In genomic region chr20:2402271-2402980, GRCh38 we compare ENCODE assay signal across 12 cellular contexts. TPM values are rescaled to one million over a fixed set of nuclear protein-coding genes. Genes with fewer than 3 reads are reported as not detected.
A peak's percentile ranks its signal among the peaks of the same experiment; 100 is the strongest.
DNase-seq lines count a peak whose midpoint lies in the region.
"Had no signal": no experiment of that assay in that cellular context is flagged by ENCODE, and none has a peak within 500 bp of the region (broad histone marks: within the 10 kb centered on the region; RNA-seq: fewer than 3 reads in every experiment).

No MANE protein-coding gene starts in this region.

- no peak overlapping the region for H3K18ac ChIP-seq in neuronal stem cell (ENCODE audit: low read length)

- no peak overlapping the region for H3K4me3 ChIP-seq in neuronal stem cell (ENCODE audit: low read length in 2 of 2)
- H3K4me3 ChIP-seq: transverse colon had no signal

- H3K27ac ChIP-seq in neuronal stem cell (replicated peaks; ENCODE audit: low read length): no peak overlapping the region
- H3K27ac ChIP-seq: transverse colon had no signal

- WGBS in neuronal stem cell (ENCODE audit: extremely low coverage in 2 of 2, insufficient read length in 2 of 2, insufficient replicate concordance in 1 of 2), 2 donors: no CpG with 5 or more reads among the region's 7 CpGs

- no peak overlapping the region for H2AFZ ChIP-seq in neuronal stem cell (ENCODE audit: low read length)

- DNase-seq in NCI-H1417 (lab: John Stamatoyannopoulos, UW) (peak in 2 of 3 experiments; percentile 37 to 69), NCI-H1417 treated with DMSO at 0.1 percent for 48 hours (lab: John Stamatoyannopoulos, UW) (no peak), NAMALWA (ENCODE audit: low spot score) (peak; percentile 43), dermis blood vessel endothelial cell (peak; percentile 70), pulmonary artery endothelial cell (ENCODE audit: low read depth, low spot score) (peak; percentile 24), neuronal stem cell (ENCODE audit: low spot score) (no peak), NCI-H187 (lab: John Stamatoyannopoulos, UW) (no peak), activated T-cell treated with anti-CD3 and anti-CD28 coated beads for 4 hours (no peak)
- DNase-seq: AML-193; central memory CD4-positive, alpha-beta T cell; nucleus accumbens; transverse colon had no signal

- no peak overlapping the region for H2BK12ac ChIP-seq in neuronal stem cell (ENCODE audit: low read length)

- no peak overlapping the region for H2BK120ac ChIP-seq in neuronal stem cell (ENCODE audit: low read depth, low read length)

- no peaks in the 10 kb centered on the region for H3K36me3 ChIP-seq in neuronal stem cell (replicated peaks in 1 of 2; ENCODE audit: control insufficient read depth in 2 of 2, insufficient read depth in 2 of 2, low read length in 2 of 2)
- H3K36me3 ChIP-seq: transverse colon had no signal

- H3K4me2 ChIP-seq in neuronal stem cell (ENCODE audit: insufficient read depth, low read length, poor library complexity, severe bottlenecking): no peak overlapping the region

- no peak overlapping the region for H2BK5ac ChIP-seq in neuronal stem cell (ENCODE audit: low read length)

- H2BK15ac ChIP-seq in neuronal stem cell (ENCODE audit: low read length): no peak overlapping the region

- no peak overlapping the region for H3K9ac ChIP-seq in neuronal stem cell (ENCODE audit: low read depth, low read length, poor library complexity)

- H2AK5ac ChIP-seq in neuronal stem cell (ENCODE audit: low read depth, low read length): no peak overlapping the region

- no peaks in the 10 kb centered on the region for H3K4me1 ChIP-seq in neuronal stem cell (ENCODE audit: control insufficient read depth in 2 of 2, insufficient read depth in 1 of 2, low read depth in 1 of 2, low read length in 2 of 2)
- H3K4me1 ChIP-seq: transverse colon had no signal

- no peaks in the 10 kb centered on the region for H3K79me1 ChIP-seq in neuronal stem cell (ENCODE audit: low read depth, low read length)

- peaks cover 0 to 3% of the 10 kb centered on the region in 2 donors for H3K9me3 ChIP-seq in neuronal stem cell (replicated peaks in 1 of 2; ENCODE audit: control insufficient read depth in 2 of 2, insufficient read depth in 1 of 2, low read depth in 1 of 2, low read length in 2 of 2)
- H3K9me3 ChIP-seq: transverse colon had no signal

- H3K23ac ChIP-seq in neuronal stem cell (ENCODE audit: low read depth, low read length, poor library complexity): no peak overlapping the region

- no peak overlapping the region for H4K91ac ChIP-seq in neuronal stem cell (ENCODE audit: low read depth, low read length, poor library complexity)

- H4K8ac ChIP-seq in neuronal stem cell (ENCODE audit: low read depth, low read length): no peak overlapping the region

- peaks cover 0 to 2% (median 0%) of the 10 kb centered on the region in 3 experiments for H3K27me3 ChIP-seq in neuronal stem cell (ENCODE audit: control insufficient read depth in 3 of 3, insufficient read depth in 3 of 3, low read depth in 1 of 3, low read length in 3 of 3)
- H3K27me3 ChIP-seq: transverse colon had no signal

- H3K14ac ChIP-seq in neuronal stem cell (ENCODE audit: low read length): no peak overlapping the region

- H3K4ac ChIP-seq in neuronal stem cell (ENCODE audit: low read length): no peak overlapping the region

RNA-seq across cellular contexts. Expression of gene TGM6, which starts 21.7 kb away (rescaled TPM):
- total RNA-seq in dermis blood vessel endothelial cell (not detected in 2 replicates), pulmonary artery endothelial cell (not detected in 2 replicates)
- polyA plus RNA-seq in neuronal stem cell (2013, experiment 1 of 2): not detected
- not detected for polyA plus RNA-seq in neuronal stem cell (2013, experiment 2 of 2)

Comparison
In these comparisons a context has a peak if more than half of its experiments do, and no peak if none do; other contexts are left out.
1. DNase-seq: peak in NCI-H1417 (2 of 3), NAMALWA (single experiment), dermis blood vessel endothelial cell (single experiment) and pulmonary artery endothelial cell (single experiment); none in NCI-H1417 treated with DMSO at 0.1 percent for 48 hours (single experiment), neuronal stem cell (single experiment), NCI-H187 (0 of 2) and activated T-cell treated with anti-CD3 and anti-CD28 coated beads for 4 hours (single experiment).